Comparison of ENCODE assay signal across 1 cellular context in the genomic region with DNA sequence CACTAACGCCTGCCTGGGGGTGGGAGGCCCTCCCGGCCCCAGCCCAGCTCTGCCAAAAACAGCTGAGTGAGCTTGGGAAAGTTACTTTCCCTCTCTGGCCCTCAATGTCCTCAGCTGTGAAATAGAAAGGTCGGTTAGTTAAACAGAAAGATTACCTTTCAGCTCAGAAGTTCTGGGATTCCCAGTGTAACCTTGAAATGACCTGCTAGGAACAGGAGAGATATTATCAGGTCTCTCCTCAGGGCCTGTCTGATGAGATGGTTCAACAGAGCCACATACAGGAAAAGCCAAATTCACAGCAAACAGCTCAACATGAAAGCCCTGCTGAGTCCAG.
TF ChIP-seq lines count a peak whose summit lies in the region.

No MANE protein-coding gene starts in this region.

TF ChIP-seq in H1, 55 proteins besides CTCF, POLR2A, EP300 and RAD21:
- no peak for TF ChIP-seq POU5F1 (IDR thresholded peaks at IDR 0.05; ENCODE audit: low read depth, low read length)
- TF ChIP-seq HDAC6 (IDR thresholded peaks at IDR 0.05; ENCODE audit: low read depth, low read length), result no peak
- no peak for TF ChIP-seq SIX5 (IDR thresholded peaks at IDR 0.05; ENCODE audit: low read depth, low read length)
- TF ChIP-seq CEBPB (IDR thresholded peaks at IDR 0.05; ENCODE audit: low read depth, low read length), result no peak
- TF ChIP-seq, protein P1, sequence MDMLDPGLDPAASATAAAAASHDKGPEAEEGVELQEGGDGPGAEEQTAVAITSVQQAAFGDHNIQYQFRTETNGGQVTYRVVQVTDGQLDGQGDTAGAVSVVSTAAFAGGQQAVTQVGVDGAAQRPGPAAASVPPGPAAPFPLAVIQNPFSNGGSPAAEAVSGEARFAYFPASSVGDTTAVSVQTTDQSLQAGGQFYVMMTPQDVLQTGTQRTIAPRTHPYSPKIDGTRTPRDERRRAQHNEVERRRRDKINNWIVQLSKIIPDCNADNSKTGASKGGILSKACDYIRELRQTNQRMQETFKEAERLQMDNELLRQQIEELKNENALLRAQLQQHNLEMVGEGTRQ (IDR thresholded peaks at IDR 0.05; ENCODE audit: low read length), result no peak
- no peak for TF ChIP-seq TEAD4 (IDR thresholded peaks at IDR 0.05; ENCODE audit: low read depth, low read length)
- TF ChIP-seq, protein P2, sequence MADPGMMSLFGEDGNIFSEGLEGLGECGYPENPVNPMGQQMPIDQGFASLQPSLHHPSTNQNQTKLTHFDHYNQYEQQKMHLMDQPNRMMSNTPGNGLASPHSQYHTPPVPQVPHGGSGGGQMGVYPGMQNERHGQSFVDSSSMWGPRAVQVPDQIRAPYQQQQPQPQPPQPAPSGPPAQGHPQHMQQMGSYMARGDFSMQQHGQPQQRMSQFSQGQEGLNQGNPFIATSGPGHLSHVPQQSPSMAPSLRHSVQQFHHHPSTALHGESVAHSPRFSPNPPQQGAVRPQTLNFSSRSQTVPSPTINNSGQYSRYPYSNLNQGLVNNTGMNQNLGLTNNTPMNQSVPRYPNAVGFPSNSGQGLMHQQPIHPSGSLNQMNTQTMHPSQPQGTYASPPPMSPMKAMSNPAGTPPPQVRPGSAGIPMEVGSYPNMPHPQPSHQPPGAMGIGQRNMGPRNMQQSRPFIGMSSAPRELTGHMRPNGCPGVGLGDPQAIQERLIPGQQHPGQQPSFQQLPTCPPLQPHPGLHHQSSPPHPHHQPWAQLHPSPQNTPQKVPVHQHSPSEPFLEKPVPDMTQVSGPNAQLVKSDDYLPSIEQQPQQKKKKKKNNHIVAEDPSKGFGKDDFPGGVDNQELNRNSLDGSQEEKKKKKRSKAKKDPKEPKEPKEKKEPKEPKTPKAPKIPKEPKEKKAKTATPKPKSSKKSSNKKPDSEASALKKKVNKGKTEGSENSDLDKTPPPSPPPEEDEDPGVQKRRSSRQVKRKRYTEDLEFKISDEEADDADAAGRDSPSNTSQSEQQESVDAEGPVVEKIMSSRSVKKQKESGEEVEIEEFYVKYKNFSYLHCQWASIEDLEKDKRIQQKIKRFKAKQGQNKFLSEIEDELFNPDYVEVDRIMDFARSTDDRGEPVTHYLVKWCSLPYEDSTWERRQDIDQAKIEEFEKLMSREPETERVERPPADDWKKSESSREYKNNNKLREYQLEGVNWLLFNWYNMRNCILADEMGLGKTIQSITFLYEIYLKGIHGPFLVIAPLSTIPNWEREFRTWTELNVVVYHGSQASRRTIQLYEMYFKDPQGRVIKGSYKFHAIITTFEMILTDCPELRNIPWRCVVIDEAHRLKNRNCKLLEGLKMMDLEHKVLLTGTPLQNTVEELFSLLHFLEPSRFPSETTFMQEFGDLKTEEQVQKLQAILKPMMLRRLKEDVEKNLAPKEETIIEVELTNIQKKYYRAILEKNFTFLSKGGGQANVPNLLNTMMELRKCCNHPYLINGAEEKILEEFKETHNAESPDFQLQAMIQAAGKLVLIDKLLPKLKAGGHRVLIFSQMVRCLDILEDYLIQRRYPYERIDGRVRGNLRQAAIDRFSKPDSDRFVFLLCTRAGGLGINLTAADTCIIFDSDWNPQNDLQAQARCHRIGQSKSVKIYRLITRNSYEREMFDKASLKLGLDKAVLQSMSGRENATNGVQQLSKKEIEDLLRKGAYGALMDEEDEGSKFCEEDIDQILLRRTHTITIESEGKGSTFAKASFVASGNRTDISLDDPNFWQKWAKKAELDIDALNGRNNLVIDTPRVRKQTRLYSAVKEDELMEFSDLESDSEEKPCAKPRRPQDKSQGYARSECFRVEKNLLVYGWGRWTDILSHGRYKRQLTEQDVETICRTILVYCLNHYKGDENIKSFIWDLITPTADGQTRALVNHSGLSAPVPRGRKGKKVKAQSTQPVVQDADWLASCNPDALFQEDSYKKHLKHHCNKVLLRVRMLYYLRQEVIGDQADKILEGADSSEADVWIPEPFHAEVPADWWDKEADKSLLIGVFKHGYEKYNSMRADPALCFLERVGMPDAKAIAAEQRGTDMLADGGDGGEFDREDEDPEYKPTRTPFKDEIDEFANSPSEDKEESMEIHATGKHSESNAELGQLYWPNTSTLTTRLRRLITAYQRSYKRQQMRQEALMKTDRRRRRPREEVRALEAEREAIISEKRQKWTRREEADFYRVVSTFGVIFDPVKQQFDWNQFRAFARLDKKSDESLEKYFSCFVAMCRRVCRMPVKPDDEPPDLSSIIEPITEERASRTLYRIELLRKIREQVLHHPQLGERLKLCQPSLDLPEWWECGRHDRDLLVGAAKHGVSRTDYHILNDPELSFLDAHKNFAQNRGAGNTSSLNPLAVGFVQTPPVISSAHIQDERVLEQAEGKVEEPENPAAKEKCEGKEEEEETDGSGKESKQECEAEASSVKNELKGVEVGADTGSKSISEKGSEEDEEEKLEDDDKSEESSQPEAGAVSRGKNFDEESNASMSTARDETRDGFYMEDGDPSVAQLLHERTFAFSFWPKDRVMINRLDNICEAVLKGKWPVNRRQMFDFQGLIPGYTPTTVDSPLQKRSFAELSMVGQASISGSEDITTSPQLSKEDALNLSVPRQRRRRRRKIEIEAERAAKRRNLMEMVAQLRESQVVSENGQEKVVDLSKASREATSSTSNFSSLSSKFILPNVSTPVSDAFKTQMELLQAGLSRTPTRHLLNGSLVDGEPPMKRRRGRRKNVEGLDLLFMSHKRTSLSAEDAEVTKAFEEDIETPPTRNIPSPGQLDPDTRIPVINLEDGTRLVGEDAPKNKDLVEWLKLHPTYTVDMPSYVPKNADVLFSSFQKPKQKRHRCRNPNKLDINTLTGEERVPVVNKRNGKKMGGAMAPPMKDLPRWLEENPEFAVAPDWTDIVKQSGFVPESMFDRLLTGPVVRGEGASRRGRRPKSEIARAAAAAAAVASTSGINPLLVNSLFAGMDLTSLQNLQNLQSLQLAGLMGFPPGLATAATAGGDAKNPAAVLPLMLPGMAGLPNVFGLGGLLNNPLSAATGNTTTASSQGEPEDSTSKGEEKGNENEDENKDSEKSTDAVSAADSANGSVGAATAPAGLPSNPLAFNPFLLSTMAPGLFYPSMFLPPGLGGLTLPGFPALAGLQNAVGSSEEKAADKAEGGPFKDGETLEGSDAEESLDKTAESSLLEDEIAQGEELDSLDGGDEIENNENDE (IDR thresholded peaks at IDR 0.05; ENCODE audit: insufficient replicate concordance, low read length), result no peak
- TF ChIP-seq SUZ12 (IDR thresholded peaks at IDR 0.05; ENCODE audit: low read length), result no peak
- no peak for TF ChIP-seq RBBP5 (IDR thresholded peaks at IDR 0.05; ENCODE audit: borderline replicate concordance, low read depth, low read length)
- TF ChIP-seq GTF2F1 (IDR thresholded peaks at IDR 0.05; ENCODE audit: borderline replicate concordance, low read depth, low read length), result no peak
- TF ChIP-seq YY1 (IDR thresholded peaks at IDR 0.05; ENCODE audit: low read depth, low read length), result no peak
- no peak for TF ChIP-seq RFX5 (IDR thresholded peaks at IDR 0.05; ENCODE audit: borderline replicate concordance, low read depth, low read length)
- no peak for TF ChIP-seq GABPA (IDR thresholded peaks at IDR 0.05; ENCODE audit: borderline replicate concordance, insufficient read depth, low read length)
- TF ChIP-seq CBX8 (IDR thresholded peaks at IDR 0.05; ENCODE audit: borderline replicate concordance, low read depth, low read length), result no peak
- no peak for TF ChIP-seq JUND (IDR thresholded peaks at IDR 0.05; ENCODE audit: low read length)
